In genomic region chr11:112132737-112133136, GRCh38 we compare ENCODE assay signal across 24 cellular contexts. TPM values are rescaled to one million over a fixed set of nuclear protein-coding genes. Genes with fewer than 3 reads are reported as not detected.
DNase-seq lines count a peak whose midpoint lies in the region; FAIRE-seq and TF ChIP-seq lines count a peak whose summit lies in the region.
"Had no signal": no experiment of that assay in that cellular context is flagged by ENCODE, and none has a peak within 500 bp of the region (broad histone marks: within the 10 kb centered on the region; RNA-seq: fewer than 3 reads in every experiment).

No MANE protein-coding gene starts in this region.

- TF ChIP-seq POLR2A in esophagus squamous epithelium (IDR thresholded peaks at IDR 0.05) = no peak

- no peaks in the 10 kb centered on the region for H3K36me3 ChIP-seq in H7 (replicated peaks; ENCODE audit: control insufficient read depth, insufficient read depth, low read length)
- no peaks in the 10 kb centered on the region for H3K36me3 ChIP-seq in esophagus squamous epithelium
- H3K36me3 ChIP-seq: cardiac muscle cell, left ventricle myocardium inferior, MG63, suprapubic skin had no signal

- peak overlapping the region in 3 of 4 donors; percentile 79 to 83 (median 80) for H3K27ac ChIP-seq in esophagus squamous epithelium
- H3K27ac ChIP-seq: cardiac muscle cell, left ventricle myocardium inferior had no signal

- DNase-seq in H7 (peak; percentile 18), NCI-H69 (lab: John Stamatoyannopoulos, UW) (peak; percentile 60), esophagus squamous epithelium (lab: John Stamatoyannopoulos, UW) (no peak), urothelium cell line (ENCODE audit: low spot score) (peak; percentile 25), G401 (ENCODE audit: low spot score) (no peak), NK-92 (lab: John Stamatoyannopoulos, UW; ENCODE audit: unreplicated experiment) (no peak), NCI-H2171 treated with DMSO at 0.1 percent for 48 hours (lab: John Stamatoyannopoulos, UW) (no peak)
- DNase-seq: activated CD4-positive, alpha-beta T cell treated with anti-CD3 and anti-CD28 coated beads for 36 hours; activated naive CD4-positive, alpha-beta T cell treated with Interleukin-2 at 50 U/mL for 16 hours; activated T-cell treated with anti-CD3 and anti-CD28 coated beads, Interleukin-2, amount 50 U/mL, for 48 hours; CD8-positive, alpha-beta T cell; dermis blood vessel endothelial cell; DMS53; left ventricle myocardium inferior; MG63; NCI-H1436 treated with DMSO at 0.1 percent for 48 hours; SHP77; stimulated activated CD4-positive, alpha-beta T cell treated with anti-CD3 and anti-CD28 coated beads, Interleukin-2, amount 100 ng/mL, for 24 hours had no signal

- FAIRE-seq in urothelium cell line (lab: Jason Lieb, UNC) = peak; percentile 63
- FAIRE-seq: small intestine, TTC549 had no signal

- 70 to 80% methylated on average over 1 to 2 of the region's 2 CpGs for WGBS in esophagus squamous epithelium, 2 donors

- no peaks in the 10 kb centered on the region for H3K9me3 ChIP-seq in esophagus squamous epithelium
- H3K9me3 ChIP-seq: left ventricle myocardium inferior, MG63, suprapubic skin had no signal

- TF ChIP-seq CTCF in esophagus squamous epithelium (IDR thresholded peaks at IDR 0.05) = no peak

- H3K4me1 ChIP-seq in esophagus squamous epithelium = peaks cover 13 to 46% (median 20%) of the 10 kb centered on the region in 3 donors
- H3K4me1 ChIP-seq: left ventricle myocardium inferior had no signal

- in situ Hi-C loops in G401 (cut with HindIII; ENCODE audit: low sequenced_read_pairs) = no loop called here

- no peaks in the 10 kb centered on the region for H3K27me3 ChIP-seq in H7 (ENCODE audit: control insufficient read depth, insufficient read depth, low read length)
- no peaks in the 10 kb centered on the region for H3K27me3 ChIP-seq in esophagus squamous epithelium
- H3K27me3 ChIP-seq: cardiac muscle cell, MG63, suprapubic skin had no signal

- intact Hi-C loops in esophagus squamous epithelium (cut with DNase I) = no loop called here

- H3K4me3 ChIP-seq in H7 (ENCODE audit: insufficient read depth, low read depth, low read length) = no peak overlapping the region
- no peak overlapping the region for H3K4me3 ChIP-seq in esophagus squamous epithelium
- H3K4me3 ChIP-seq: cardiac muscle cell, left ventricle myocardium inferior, MG63, suprapubic skin had no signal

RNA-seq across cellular contexts. Expression of gene IL18, which starts 31.2 kb away (rescaled TPM):
- not detected in 2 replicates for total RNA-seq in H7 (2014; rRNA removed; shearing (Covaris generic))
- 100 to 1,000 TPM in 2 of 4 donors, 10 to 100 TPM in 2; 43.7 to 125 (median 98.3) TPM for total RNA-seq in esophagus squamous epithelium
- not detected in 2 replicates for total RNA-seq in G401 (2014; rRNA removed; shearing (Covaris generic))
- total RNA-seq: activated CD4-positive, alpha-beta T cell treated with anti-CD3 and anti-CD28 coated beads for 36 hours; activated CD8-positive, alpha-beta memory T cell treated with anti-CD3 and anti-CD28 coated beads for 36 hours; CD8-positive, alpha-beta T cell had no signal

RNA-seq across cellular contexts. Expression of gene TEX12, which starts 34.4 kb away (rescaled TPM):
- total RNA-seq in H7 (2014; rRNA removed; shearing (Covaris generic)) = 0.21 TPM in 1 of 2 replicates, not detected in the other
- total RNA-seq in esophagus squamous epithelium = 1 to 10 TPM in 1 of 4 donors, under 1 TPM in 1, not detected in 2; 0.38 to 2.5 TPM
- total RNA-seq in G401 (2014; rRNA removed; shearing (Covaris generic)) = not detected in 2 replicates
- total RNA-seq: activated CD8-positive, alpha-beta memory T cell treated with anti-CD3 and anti-CD28 coated beads for 36 hours; cardiac muscle cell; CD8-positive, alpha-beta T cell; dermis blood vessel endothelial cell; pulmonary artery endothelial cell had no signal

RNA-seq across cellular contexts. Expression of gene BCO2, which starts 42.6 kb away (rescaled TPM):
- 0.48 and 1.5 TPM in 2 replicates for total RNA-seq in H7 (2014; rRNA removed; shearing (Covaris generic))
- 10 to 100 TPM in 2 of 4 donors, 1 to 10 TPM in 2; 2.7 to 17.0 (median 9.5) TPM for total RNA-seq in esophagus squamous epithelium
- total RNA-seq in G401 (2014; rRNA removed; shearing (Covaris generic)) = 1.1 TPM in 1 of 2 replicates, not detected in the other

RNA-seq across cellular contexts. Expression of gene SDHD, which starts 46.1 kb away (rescaled TPM):
- 194 and 218 TPM in 2 replicates for total RNA-seq in H7 (2014; rRNA removed; shearing (Covaris generic))
- 100 to 1,000 TPM in 3 of 4 donors, 10 to 100 TPM in 1; 78.5 to 155 (median 122) TPM for total RNA-seq in esophagus squamous epithelium
- total RNA-seq in G401 (2014; rRNA removed; shearing (Covaris generic)) = 206 and 219 TPM in 2 replicates

RNA-seq across cellular contexts. Expression of gene TIMM8B, which starts 46.2 kb away (rescaled TPM):
- 86.5 and 125 TPM in 2 replicates for total RNA-seq in H7 (2014; rRNA removed; shearing (Covaris generic))
- 10 to 100 TPM; 43.5 to 65.3 (median 62.1) TPM for total RNA-seq in esophagus squamous epithelium
- 131 and 181 TPM in 2 replicates for total RNA-seq in G401 (2014; rRNA removed; shearing (Covaris generic))

Comparison
In these comparisons a context has a peak if more than half of its experiments do, and no peak if none do; other contexts are left out.
1. DNase-seq: peak in H7 (single experiment), NCI-H69 (single experiment) and urothelium cell line (single experiment); none in esophagus squamous epithelium (single experiment), G401 (single experiment), NK-92 (single experiment) and NCI-H2171 treated with DMSO at 0.1 percent for 48 hours (single experiment).
2. RNA of gene IL18, which starts 31.2 kb away (total RNA-seq): 43.7 to 125 TPM in esophagus squamous epithelium; not detected in H7 and not detected in G401; every median in the first group is over 10 times any median in the second.